In the genomic region with DNA sequence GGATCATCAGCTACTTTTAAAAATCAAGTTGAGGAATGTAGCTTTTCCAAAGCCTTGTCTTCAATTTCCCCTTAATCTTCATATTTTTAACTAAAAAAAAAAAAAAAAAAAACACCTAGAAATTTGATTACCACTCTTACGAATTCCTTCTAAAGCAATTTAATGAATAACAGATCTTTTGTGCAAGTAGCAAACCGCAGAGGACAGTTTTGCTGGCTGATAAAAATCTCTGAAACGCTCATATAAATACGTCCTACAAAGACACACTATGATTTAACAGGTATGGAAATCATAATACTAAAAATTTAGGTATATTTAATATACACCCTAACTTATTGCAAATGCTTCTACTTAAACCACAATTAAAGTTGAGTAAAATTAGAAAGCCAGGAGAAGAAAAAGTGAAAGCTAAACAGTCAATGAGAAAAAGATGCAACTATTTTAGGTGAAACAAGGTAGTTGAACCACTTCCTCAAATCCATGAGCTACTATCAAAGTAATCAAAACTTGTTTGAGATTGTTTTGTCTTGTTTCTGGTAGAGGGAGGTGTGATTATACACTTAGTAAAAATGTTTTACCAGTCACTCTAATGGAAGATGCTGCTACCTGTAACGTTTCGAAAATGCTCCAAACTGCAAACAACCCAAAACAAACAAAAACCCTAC, we compare ENCODE assay signal across 8 cellular contexts. TPM values are rescaled to one million over a fixed set of nuclear protein-coding genes. Genes with fewer than 3 reads are reported as not detected.
A peak's percentile ranks its signal among the peaks of the same experiment; 100 is the strongest.
DNase-seq lines count a peak whose midpoint lies in the region; ATAC-seq lines count a peak whose summit lies in the region.

No MANE protein-coding gene starts in this region.

- peaks cover 2% of the 10 kb centered on the region for H3K36me3 Mint-ChIP-seq in IgD-negative memory B cell

- H3K36me3 ChIP-seq in duodenal mucosa (ENCODE audit: control insufficient read depth in 1 of 2, insufficient read depth in 2 of 2, low read length in 2 of 2) (no peaks in the 10 kb centered on the region), neuronal stem cell (replicated peaks in 1 of 2; ENCODE audit: control insufficient read depth in 2 of 2, insufficient read depth in 2 of 2, low read length in 2 of 2) (no peaks in the 10 kb centered on the region)

- H3K4me3 ChIP-seq in duodenal mucosa (ENCODE audit: low read depth in 1 of 2, low read length in 2 of 2), result peak overlapping the region; percentile 68 to 84
- peak overlapping the region; percentile 75 to 88 for H3K4me3 ChIP-seq in neuronal stem cell (ENCODE audit: low read length in 2 of 2)

- peak overlapping the region; percentile 88 to 95 (median 91) for H3K27ac Mint-ChIP-seq in IgD-negative memory B cell

- no peak overlapping the region for H3K14ac ChIP-seq in neuronal stem cell (ENCODE audit: low read length)

- H3K9me3 ChIP-seq in duodenal mucosa (ENCODE audit: control insufficient read depth in 1 of 2, low read length in 2 of 2) (no peaks in the 10 kb centered on the region), neuronal stem cell (replicated peaks in 1 of 2; ENCODE audit: control insufficient read depth in 2 of 2, insufficient read depth in 1 of 2, low read depth in 1 of 2, low read length in 2 of 2) (no peaks in the 10 kb centered on the region)

- H3K4me1 Mint-ChIP-seq in IgD-negative memory B cell, result peaks cover 22 to 32% (median 25%) of the 10 kb centered on the region in 3 donors

- peak overlapping the region; percentile 83 to 95 (median 92) for H3K4me3 Mint-ChIP-seq in IgD-negative memory B cell

- H4K91ac ChIP-seq in neuronal stem cell (ENCODE audit: low read depth, low read length, poor library complexity), result no peak overlapping the region

- peaks cover 0 to 7% of the 10 kb centered on the region in 2 donors for H3K27me3 ChIP-seq in duodenal mucosa (ENCODE audit: control insufficient read depth in 1 of 2, insufficient read depth in 2 of 2, low read length in 2 of 2)
- no peaks in the 10 kb centered on the region for H3K27me3 ChIP-seq in neuronal stem cell (ENCODE audit: control insufficient read depth in 3 of 3, insufficient read depth in 3 of 3, low read depth in 1 of 3, low read length in 3 of 3)

- H3K79me1 ChIP-seq in neuronal stem cell (ENCODE audit: low read depth, low read length), result peaks cover 4% of the 10 kb centered on the region

- no peak overlapping the region for H2AK5ac ChIP-seq in neuronal stem cell (ENCODE audit: low read depth, low read length)

- H3K18ac ChIP-seq in neuronal stem cell (ENCODE audit: low read length), result no peak overlapping the region

- H3K27ac ChIP-seq in duodenal mucosa (ENCODE audit: low read depth, low read length) (no peak overlapping the region), neuronal stem cell (replicated peaks; ENCODE audit: low read length) (no peak overlapping the region)

- peak; percentile 31 for ATAC-seq in GM18517 (IDR thresholded peaks at IDR 0.05; ENCODE audit: unreplicated experiment)

- no peak overlapping the region for H2BK120ac ChIP-seq in neuronal stem cell (ENCODE audit: low read depth, low read length)

- no peak overlapping the region for H2BK12ac ChIP-seq in neuronal stem cell (ENCODE audit: low read length)

- H3K27me3 Mint-ChIP-seq in IgD-negative memory B cell, result no peaks in the 10 kb centered on the region

- DNase-seq in neuronal stem cell (ENCODE audit: low spot score), result no peak
- no peak for DNase-seq in COLO829 (ENCODE audit: low spot score)
- no peak for DNase-seq in NCI-H82 treated with DMSO at 0.1 percent for 48 hours (lab: John Stamatoyannopoulos, UW; ENCODE audit: unreplicated experiment)
- no peak for DNase-seq in mesenteric fat pad (ENCODE audit: low spot score)
- no peak for DNase-seq in EL

- H2BK5ac ChIP-seq in neuronal stem cell (ENCODE audit: low read length), result no peak overlapping the region

- peak overlapping the region; percentile 99 for H2AFZ ChIP-seq in neuronal stem cell (ENCODE audit: low read length)

- H2BK15ac ChIP-seq in neuronal stem cell (ENCODE audit: low read length), result no peak overlapping the region

- no peak overlapping the region for H4K8ac ChIP-seq in neuronal stem cell (ENCODE audit: low read depth, low read length)

- H3K4ac ChIP-seq in neuronal stem cell (ENCODE audit: low read length), result no peak overlapping the region

- peak overlapping the region; percentile 46 for H3K4me2 ChIP-seq in neuronal stem cell (ENCODE audit: insufficient read depth, low read length, poor library complexity, severe bottlenecking)

- no CpG with 5 or more reads among the region's 6 CpGs for WGBS in neuronal stem cell (ENCODE audit: extremely low coverage in 2 of 2, insufficient read length in 2 of 2, insufficient replicate concordance in 1 of 2), 2 donors

- H3K9me3 Mint-ChIP-seq in IgD-negative memory B cell, result no peaks in the 10 kb centered on the region

- no peak overlapping the region for H3K23ac ChIP-seq in neuronal stem cell (ENCODE audit: low read depth, low read length, poor library complexity)

- peaks cover 11 to 27% of the 10 kb centered on the region in 2 donors for H3K4me1 ChIP-seq in duodenal mucosa (ENCODE audit: control insufficient read depth in 1 of 2, insufficient read depth in 2 of 2, low read length in 2 of 2)
- peaks cover 0 to 2% of the 10 kb centered on the region in 2 donors for H3K4me1 ChIP-seq in neuronal stem cell (ENCODE audit: control insufficient read depth in 2 of 2, insufficient read depth in 1 of 2, low read depth in 1 of 2, low read length in 2 of 2)

- peak overlapping the region; percentile 69 to 71 for H3K9ac ChIP-seq in duodenal mucosa (ENCODE audit: low read depth in 1 of 2, low read length in 2 of 2)
- H3K9ac ChIP-seq in neuronal stem cell (ENCODE audit: low read depth, low read length, poor library complexity), result no peak overlapping the region

RNA-seq across cellular contexts. Expression of a gene that starts 2.3 kb away (rescaled TPM):
- 19.8 TPM for polyA plus RNA-seq in IgD-negative memory B cell
- 39.7 TPM for polyA plus RNA-seq in neuronal stem cell (2013, experiment 1 of 2)
- 38.3 TPM for polyA plus RNA-seq in neuronal stem cell (2013, experiment 2 of 2)
- 25.9 TPM for total RNA-seq in mesenteric fat pad
